Comparison of ENCODE assay signal across 18 cellular contexts in genomic region chr11:130548491-130548833, GRCh38.
DNase-seq lines count a peak whose midpoint lies in the region; ATAC-seq and TF ChIP-seq lines count a peak whose summit lies in the region.
"Had no signal": no experiment of that assay in that cellular context is flagged by ENCODE, and none has a peak within 500 bp of the region (broad histone marks: within the 10 kb centered on the region; RNA-seq: fewer than 3 reads in every experiment).

No MANE protein-coding gene starts in this region.

- TF ChIP-seq CTCF in IMR-90 (conservative IDR thresholded peaks at IDR 0.05; ENCODE audit: low read depth, low read length) (no peak), epithelial cell of esophagus (IDR thresholded peaks at IDR 0.05; ENCODE audit: insufficient read depth, low read depth, low read length, missing control alignments) (no peak), tibial nerve (IDR thresholded peaks at IDR 0.05) (no peak), progenitor cell of endocrine pancreas (IDR thresholded peaks at IDR 0.05; ENCODE audit: unreplicated experiment) (no peak)

- in situ Hi-C loops in IMR-90 (cut with MboI; ENCODE audit: low sequenced_read_pairs), result no loop called here

- H3K36me3 Mint-ChIP-seq in progenitor cell of endocrine pancreas (ENCODE audit: insufficient read depth), result no peaks in the 10 kb centered on the region
- H3K36me3 Mint-ChIP-seq: CD8-positive, alpha-beta memory T cell had no signal

- no peak overlapping the region for H2BK5ac ChIP-seq in IMR-90 (ENCODE audit: low read depth, low read length, poor library complexity, severe bottlenecking)
- H2BK5ac ChIP-seq in neuronal stem cell (ENCODE audit: low read length), result no peak overlapping the region

- H4K5ac ChIP-seq in IMR-90 (ENCODE audit: low read depth, low read length), result no peak overlapping the region

- no TSS peak for BruUV-seq in IMR-90 (replicated peaks; lab: Mats Ljungman, UMichigan)

- H3K79me1 ChIP-seq in IMR-90 (ENCODE audit: low read depth in 1 of 2, low read length in 2 of 2), result no peaks in the 10 kb centered on the region
- H3K79me1 ChIP-seq in neuronal stem cell (ENCODE audit: low read depth, low read length), result no peaks in the 10 kb centered on the region

- H2BK120ac ChIP-seq in IMR-90 (ENCODE audit: low read depth, low read length) (no peak overlapping the region), neuronal stem cell (ENCODE audit: low read depth, low read length) (no peak overlapping the region)

- no peak overlapping the region for H2AFZ ChIP-seq in IMR-90 (replicated peaks; ENCODE audit: low read length, poor library complexity)
- H2AFZ ChIP-seq in neuronal stem cell (ENCODE audit: low read length), result no peak overlapping the region

- no peak overlapping the region for H3K9ac ChIP-seq in IMR-90 (ENCODE audit: low read depth, low read length)
- H3K9ac ChIP-seq in neuronal stem cell (ENCODE audit: low read depth, low read length, poor library complexity), result no peak overlapping the region

- TF ChIP-seq RAD21 in IMR-90 (IDR thresholded peaks at IDR 0.05; ENCODE audit: low read length), result no peak

- no peak overlapping the region for H3K4me2 ChIP-seq in IMR-90 (ENCODE audit: low read depth, low read length)
- no peak overlapping the region for H3K4me2 ChIP-seq in neuronal stem cell (ENCODE audit: insufficient read depth, low read length, poor library complexity, severe bottlenecking)

- no peak overlapping the region for H2BK20ac ChIP-seq in IMR-90 (ENCODE audit: low read depth, low read length)

- ATAC-seq in IMR-90 (ENCODE audit: low read depth) (peak; percentile 36; the same call in 1 of the 2 replicates), HG02840 (IDR thresholded peaks at IDR 0.05; ENCODE audit: low FRiP score, unreplicated experiment) (no peak), HG02852 (IDR thresholded peaks at IDR 0.05; ENCODE audit: unreplicated experiment) (no peak)
- ATAC-seq: K562 had no signal

- no peak overlapping the region for H4K91ac ChIP-seq in IMR-90 (ENCODE audit: insufficient read depth, low read depth, low read length)
- H4K91ac ChIP-seq in neuronal stem cell (ENCODE audit: low read depth, low read length, poor library complexity), result no peak overlapping the region

- H3K18ac ChIP-seq in IMR-90 (ENCODE audit: low read depth, low read length) (no peak overlapping the region), neuronal stem cell (ENCODE audit: low read length) (no peak overlapping the region)

- no peaks in the 10 kb centered on the region for H3K27me3 Mint-ChIP-seq in progenitor cell of endocrine pancreas

- TF ChIP-seq EP300 in tibial nerve (IDR thresholded peaks at IDR 0.05), result no peak

- CTCF ChIA-PET in IMR-90 (lab: Yijun Ruan, JAX), result interaction anchor here (0.8 kb wide), 1 partner anchor 314 kb away, joined by 4 read pairs; no protein-coding TSS in a partner anchor

- TF ChIP-seq POLR2A in IMR-90 (IDR thresholded peaks at IDR 0.05; ENCODE audit: low read depth, low read length), result no peak
- TF ChIP-seq POLR2A in tibial nerve (IDR thresholded peaks at IDR 0.05), result no peak

- peak; percentile 43 for DNase-seq in AG20443 (ENCODE audit: low spot score)
- peak; percentile 18 for DNase-seq in IMR-90
- peak; percentile 16 for DNase-seq in epithelial cell of esophagus (ENCODE audit: low read depth)
- DNase-seq in neuronal stem cell (ENCODE audit: low spot score), result no peak
- no peak for DNase-seq in tibial nerve (ENCODE audit: low spot score in 2 of 2)
- DNase-seq in progenitor cell of endocrine pancreas (ENCODE audit: low spot score, unreplicated experiment), result no peak
- DNase-seq: C1 segment of cervical spinal cord; CD8-positive, alpha-beta memory T cell; DMS53; H9; NCI-H1694 treated with DMSO at 0.1 percent for 48 hours; NCI-H2107; NCI-H345; NCI-H524 treated with DMSO at 0.1 percent for 48 hours; SJCRH30 had no signal

- H2AK5ac ChIP-seq in IMR-90 (ENCODE audit: low read depth, low read length) (no peak overlapping the region), neuronal stem cell (ENCODE audit: low read depth, low read length) (no peak overlapping the region)

- no peaks in the 10 kb centered on the region for H3K36me3 ChIP-seq in IMR-90 (ENCODE audit: control insufficient read depth, insufficient read depth, low read length)
- H3K36me3 ChIP-seq in neuronal stem cell (replicated peaks in 1 of 2; ENCODE audit: control insufficient read depth in 2 of 2, insufficient read depth in 2 of 2, low read length in 2 of 2), result no peaks in the 10 kb centered on the region
- H3K36me3 ChIP-seq in tibial nerve, result no peaks in the 10 kb centered on the region
- H3K36me3 ChIP-seq: SJCRH30 had no signal

- H2AK9ac ChIP-seq in IMR-90 (replicated peaks; ENCODE audit: low read depth, low read length, poor library complexity), result no peak overlapping the region

- POLR2A ChIA-PET in IMR-90 (lab: Charles Lee; ENCODE audit: unreplicated experiment), result no interaction called here

- H3K27ac ChIP-seq in IMR-90 (ENCODE audit: insufficient read depth, low read length), result no peak overlapping the region
- no peak overlapping the region for H3K27ac ChIP-seq in neuronal stem cell (replicated peaks; ENCODE audit: low read length)
- H3K27ac ChIP-seq in tibial nerve, result no peak overlapping the region
- H3K27ac ChIP-seq: SJCRH30 had no signal

- H3K4ac ChIP-seq in IMR-90 (ENCODE audit: low read depth, low read length), result no peak overlapping the region
- no peak overlapping the region for H3K4ac ChIP-seq in neuronal stem cell (ENCODE audit: low read length)

- H3K14ac ChIP-seq in IMR-90 (replicated peaks; ENCODE audit: low read depth, low read length) (no peak overlapping the region), neuronal stem cell (ENCODE audit: low read length) (peak overlapping the region; percentile 25)

- H2BK15ac ChIP-seq in IMR-90 (ENCODE audit: low read depth, low read length) (no peak overlapping the region), neuronal stem cell (ENCODE audit: low read length) (no peak overlapping the region)

- H3K9me1 ChIP-seq in IMR-90 (ENCODE audit: insufficient read depth, low read length), result no peaks in the 10 kb centered on the region

- H3K4me3 ChIP-seq in IMR-90 (ENCODE audit: insufficient read depth, low read depth, low read length) (no peak overlapping the region), epithelial cell of esophagus (ENCODE audit: low read length) (no peak overlapping the region), neuronal stem cell (ENCODE audit: low read length in 2 of 2) (no peak overlapping the region), tibial nerve (no peak overlapping the region)
- H3K4me3 ChIP-seq: K562, SJCRH30 had no signal

- dilution Hi-C loops in IMR-90 (cut with HindIII; ENCODE audit: low sequenced_read_pairs, unreplicated experiment), result no loop called here

- peaks cover 10% of the 10 kb centered on the region for H3K4me1 Mint-ChIP-seq in progenitor cell of endocrine pancreas (ENCODE audit: low read depth)
- H3K4me1 Mint-ChIP-seq: CD8-positive, alpha-beta memory T cell had no signal

- H3K9me3 ChIP-seq in IMR-90 (ENCODE audit: control insufficient read depth, insufficient read depth, low read length), result no peaks in the 10 kb centered on the region
- H3K9me3 ChIP-seq in neuronal stem cell (replicated peaks in 1 of 2; ENCODE audit: control insufficient read depth in 2 of 2, insufficient read depth in 1 of 2, low read depth in 1 of 2, low read length in 2 of 2), result no peaks in the 10 kb centered on the region
- H3K9me3 ChIP-seq in tibial nerve, result no peaks in the 10 kb centered on the region
- H3K9me3 ChIP-seq: SJCRH30 had no signal

- no peak overlapping the region for H3K27ac Mint-ChIP-seq in progenitor cell of endocrine pancreas
- H3K27ac Mint-ChIP-seq: CD8-positive, alpha-beta memory T cell; H9 had no signal

- WGBS in IMR-90 (ENCODE audit: extremely low coverage in 2 of 2, insufficient read length in 1 of 2), 2 experiments, result no CpG with 5 or more reads among the region's 1 CpG
- no CpG with 5 or more reads among the region's 1 CpG for WGBS in neuronal stem cell (ENCODE audit: extremely low coverage in 2 of 2, insufficient read length in 2 of 2, insufficient replicate concordance in 1 of 2), 2 donors
- 29 to 67% methylated on average over 1 of the region's 1 CpG for WGBS in tibial nerve, 2 donors

- H3K9me3 Mint-ChIP-seq in progenitor cell of endocrine pancreas (ENCODE audit: low read depth), result no peaks in the 10 kb centered on the region
- H3K9me3 Mint-ChIP-seq: H9 had no signal

- H2BK12ac ChIP-seq in neuronal stem cell (ENCODE audit: low read length), result no peak overlapping the region

- no peak overlapping the region for H4K8ac ChIP-seq in IMR-90 (ENCODE audit: low read depth in 2 of 2, low read length in 2 of 2)
- no peak overlapping the region for H4K8ac ChIP-seq in neuronal stem cell (ENCODE audit: low read depth, low read length)

- peaks cover 11% of the 10 kb centered on the region for H3K4me1 ChIP-seq in IMR-90 (ENCODE audit: control insufficient read depth, insufficient read depth, low read length)
- no peaks in the 10 kb centered on the region for H3K4me1 ChIP-seq in neuronal stem cell (ENCODE audit: control insufficient read depth in 2 of 2, insufficient read depth in 1 of 2, low read depth in 1 of 2, low read length in 2 of 2)
- H3K4me1 ChIP-seq in tibial nerve, result peaks cover 0 to 36% (median 4%) of the 10 kb centered on the region in 4 donors
- H3K4me1 ChIP-seq: SJCRH30 had no signal

- intact Hi-C loops in IMR-90 (cut with micrococcal nuclease), result no loop called here

- no peak overlapping the region for H3K23ac ChIP-seq in IMR-90 (ENCODE audit: low read depth, low read length)
- H3K23ac ChIP-seq in neuronal stem cell (ENCODE audit: low read depth, low read length, poor library complexity), result no peak overlapping the region

- H3K27me3 ChIP-seq in IMR-90 (ENCODE audit: control insufficient read depth, insufficient read depth, low read length) (no peaks in the 10 kb centered on the region; the same call in 1 of the 2 replicates), neuronal stem cell (ENCODE audit: control insufficient read depth in 3 of 3, insufficient read depth in 3 of 3, low read depth in 1 of 3, low read length in 3 of 3) (peaks cover 0 to 3% (median 0%) of the 10 kb centered on the region in 3 experiments), tibial nerve (no peaks in the 10 kb centered on the region)
- H3K27me3 ChIP-seq: SJCRH30 had no signal

- no peak overlapping the region for H3K56ac ChIP-seq in IMR-90 (ENCODE audit: extremely low read depth, insufficient read depth, low read length)

- no peaks in the 10 kb centered on the region for H4K20me1 ChIP-seq in IMR-90 (ENCODE audit: insufficient read depth, low read length)

- no peak overlapping the region for H3K4me3 Mint-ChIP-seq in progenitor cell of endocrine pancreas (ENCODE audit: low read depth)
- H3K4me3 Mint-ChIP-seq: CD8-positive, alpha-beta memory T cell; H9 had no signal

TF ChIP-seq in IMR-90, 13 proteins besides CTCF, POLR2A, EP300 and RAD21:
- no peak for TF ChIP-seq RFX5 (IDR thresholded peaks at IDR 0.05; ENCODE audit: low read depth, low read length)
TF ChIP-seq in IMR-90: peak in this region for 0.

Comparison
In these comparisons a context has a peak if more than half of its experiments do, and no peak if none do; other contexts are left out.
1. DNase-seq: peak in AG20443 (single experiment), IMR-90 (single experiment) and epithelial cell of esophagus (single experiment); none in neuronal stem cell (single experiment), tibial nerve (0 of 2) and progenitor cell of endocrine pancreas (single experiment).